15 cellular contexts compared by ENCODE assay signal in the genomic region with DNA sequence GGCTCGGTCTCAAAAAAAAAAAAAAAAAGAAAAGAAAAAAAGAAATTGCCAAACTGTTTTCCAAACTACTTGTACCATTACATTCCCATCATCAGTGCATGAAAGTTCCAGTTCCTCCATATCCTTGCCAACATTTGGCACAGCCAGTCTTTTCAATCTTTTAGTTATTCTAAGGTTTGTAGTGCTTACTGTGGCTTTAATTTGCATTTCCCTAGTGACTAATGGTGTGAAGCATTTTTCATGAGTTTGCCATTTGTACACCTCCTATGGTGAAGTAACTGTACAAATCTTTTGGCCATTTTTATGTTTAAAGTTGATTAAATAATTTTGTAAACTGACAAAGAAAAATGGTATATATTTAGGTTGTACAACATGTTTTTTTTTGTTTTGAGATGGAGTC.
A peak's percentile ranks its signal among the peaks of the same experiment; 100 is the strongest.
DNase-seq lines count a peak whose midpoint lies in the region; ATAC-seq and TF ChIP-seq lines count a peak whose summit lies in the region.
"Had no signal": no experiment of that assay in that cellular context is flagged by ENCODE, and none has a peak within 500 bp of the region (broad histone marks: within the 10 kb centered on the region; RNA-seq: fewer than 3 reads in every experiment).

No MANE protein-coding gene starts in this region.

- no peak overlapping the region for H3K27ac Mint-ChIP-seq in glutamatergic neuron (ENCODE audit: unreplicated experiment)
- H3K27ac Mint-ChIP-seq: CD4-positive, alpha-beta T cell had no signal

- no peaks in the 10 kb centered on the region for H3K4me1 ChIP-seq in HEK293 (ENCODE audit: control insufficient read depth, insufficient read depth, low read length)
- H3K4me1 ChIP-seq in foreskin keratinocyte: no peaks in the 10 kb centered on the region
- H3K4me1 ChIP-seq: A549, SJSA1 had no signal

- H3K4me3 ChIP-seq in AG09309 (ENCODE audit: control insufficient read depth, low read depth, low read length): no peak overlapping the region
- H3K4me3 ChIP-seq in HEK293 (ENCODE audit: low read depth, low read length): no peak overlapping the region
- no peak overlapping the region for H3K4me3 ChIP-seq in astrocyte of the cerebellum (ENCODE audit: low read depth, low read length)
- H3K4me3 ChIP-seq: A549, SJSA1 had no signal

- no peaks in the 10 kb centered on the region for H3K36me3 Mint-ChIP-seq in glutamatergic neuron (ENCODE audit: unreplicated experiment)

- DNase-seq in AG09309 (ENCODE audit: low read depth): peak; percentile 1
- peak; percentile 60 for DNase-seq in astrocyte of the cerebellum (ENCODE audit: low read depth)
- peak in 1 of 2 donors; percentile 19 for DNase-seq in foreskin keratinocyte
- DNase-seq in glutamatergic neuron: no peak
- DNase-seq in NCI-H82 treated with DMSO at 0.1 percent for 48 hours (lab: John Stamatoyannopoulos, UW; ENCODE audit: unreplicated experiment): no peak
- DNase-seq in GM13977 (ENCODE audit: low spot score): no peak
- DNase-seq: CD4-positive, alpha-beta T cell; DMS79 treated with DMSO at 0.1 percent for 48 hours; NCI-H146; NCI-H2227 treated with DMSO at 0.1 percent for 48 hours; NCI-H524 treated with DMSO at 0.1 percent for 48 hours had no signal

- no peaks in the 10 kb centered on the region for H3K27me3 Mint-ChIP-seq in glutamatergic neuron (ENCODE audit: unreplicated experiment)
- H3K27me3 Mint-ChIP-seq: CD4-positive, alpha-beta T cell had no signal

- H3K27ac ChIP-seq in HEK293 (ENCODE audit: extremely low read depth, low read depth, low read length) (no peak overlapping the region), foreskin keratinocyte (no peak overlapping the region)
- H3K27ac ChIP-seq: A549, SJSA1 had no signal

- TF ChIP-seq CTCF in AG09309 (IDR thresholded peaks at IDR 0.05; ENCODE audit: control insufficient read depth, insufficient read depth, low read depth, low read length, missing control alignments) (no peak), HEK293 (tag by site-specific recombination; IDR thresholded peaks at IDR 0.05) (no peak), astrocyte of the cerebellum (IDR thresholded peaks at IDR 0.05; ENCODE audit: low read depth, low read length, missing control alignments) (no peak), foreskin keratinocyte (conservative IDR thresholded peaks at IDR 0.05) (no peak), glutamatergic neuron (IDR thresholded peaks at IDR 0.05; ENCODE audit: partially characterized antibody, unreplicated experiment) (no peak), GM13977 (IDR thresholded peaks at IDR 0.05; ENCODE audit: extremely low read depth, insufficient read depth, missing control alignments) (no peak)

- in situ Hi-C loops in astrocyte of the cerebellum (cut with HindIII; ENCODE audit: low sequenced_read_pairs) (no loop called here), GM13977 (cut with MboI; ENCODE audit: low pct_unique_long_range_greater_than_20kb, low sequenced_read_pairs, unreplicated experiment) (no loop called here)

- no peak overlapping the region for H3K4me3 Mint-ChIP-seq in glutamatergic neuron (ENCODE audit: unreplicated experiment)
- H3K4me3 Mint-ChIP-seq: CD4-positive, alpha-beta T cell had no signal

- no peaks in the 10 kb centered on the region for H3K9me3 Mint-ChIP-seq in glutamatergic neuron (ENCODE audit: unreplicated experiment)
- H3K9me3 Mint-ChIP-seq: CD4-positive, alpha-beta T cell had no signal

- H3K4me1 Mint-ChIP-seq in glutamatergic neuron (ENCODE audit: low read depth, unreplicated experiment): no peaks in the 10 kb centered on the region

- H3K36me3 ChIP-seq in HEK293 (ENCODE audit: control insufficient read depth in 2 of 2, insufficient read depth in 1 of 2, low read length in 2 of 2): peaks cover 16 to 33% of the 10 kb centered on the region in 2 experiments

- H3K27me3 ChIP-seq in foreskin keratinocyte: no peaks in the 10 kb centered on the region
- H3K27me3 ChIP-seq: SJSA1 had no signal

- CTCF ChIA-PET in HEK293 (lab: Yijun Ruan, JAX): interaction anchor here (0.6 to 0.7 kb wide), 2 partner anchors 22 to 97 kb away, joined by 3 to 4 read pairs; no protein-coding TSS in a partner anchor

- H3K9me3 ChIP-seq in HEK293 (ENCODE audit: control insufficient read depth, insufficient read depth, low read depth, low read length): no peaks in the 10 kb centered on the region
- H3K9me3 ChIP-seq: A549, SJSA1 had no signal

- POLR2A ChIA-PET in HEK293 (lab: Yijun Ruan, JAX): no interaction called here

- ATAC-seq in foreskin keratinocyte (peak; percentile 35), GM18517 (IDR thresholded peaks at IDR 0.05; ENCODE audit: unreplicated experiment) (no peak)
- ATAC-seq: A549 had no signal

TF ChIP-seq in HEK293, 187 proteins besides CTCF, POLR2A, EP300 and RAD21:
- TF ChIP-seq ZNF211 (tag by site-specific recombination; IDR thresholded peaks at IDR 0.05; ENCODE audit: low read depth): no peak
- no peak for TF ChIP-seq REPIN1 (tag by site-specific recombination; IDR thresholded peaks at IDR 0.05; ENCODE audit: low read depth)
- no peak for TF ChIP-seq ZFP69B (tag by site-specific recombination; IDR thresholded peaks at IDR 0.05)
- TF ChIP-seq ZNF792 (tag by site-specific recombination; IDR thresholded peaks at IDR 0.05): no peak
- TF ChIP-seq, protein P1, sequence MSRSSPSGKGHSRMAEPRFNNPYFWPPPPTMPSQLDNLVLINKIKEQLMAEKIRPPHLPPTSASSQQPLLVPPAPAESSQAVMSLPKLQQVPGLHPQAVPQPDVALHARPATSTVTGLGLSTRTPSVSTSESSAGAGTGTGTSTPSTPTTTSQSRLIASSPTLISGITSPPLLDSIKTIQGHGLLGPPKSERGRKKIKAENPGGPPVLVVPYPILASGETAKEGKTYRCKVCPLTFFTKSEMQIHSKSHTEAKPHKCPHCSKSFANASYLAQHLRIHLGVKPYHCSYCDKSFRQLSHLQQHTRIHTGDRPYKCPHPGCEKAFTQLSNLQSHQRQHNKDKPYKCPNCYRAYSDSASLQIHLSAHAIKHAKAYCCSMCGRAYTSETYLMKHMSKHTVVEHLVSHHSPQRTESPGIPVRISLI (tag by site-specific recombination; IDR thresholded peaks at IDR 0.05): 0 out of 2 replicates have a peak, but pooled peaks have one; percentile 11
- TF ChIP-seq, protein P2, sequence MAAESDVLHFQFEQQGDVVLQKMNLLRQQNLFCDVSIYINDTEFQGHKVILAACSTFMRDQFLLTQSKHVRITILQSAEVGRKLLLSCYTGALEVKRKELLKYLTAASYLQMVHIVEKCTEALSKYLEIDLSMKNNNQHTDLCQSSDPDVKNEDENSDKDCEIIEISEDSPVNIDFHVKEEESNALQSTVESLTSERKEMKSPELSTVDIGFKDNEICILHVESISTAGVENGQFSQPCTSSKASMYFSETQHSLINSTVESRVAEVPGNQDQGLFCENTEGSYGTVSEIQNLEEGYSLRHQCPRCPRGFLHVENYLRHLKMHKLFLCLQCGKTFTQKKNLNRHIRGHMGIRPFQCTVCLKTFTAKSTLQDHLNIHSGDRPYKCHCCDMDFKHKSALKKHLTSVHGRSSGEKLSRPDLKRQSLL (tag by site-specific recombination; IDR thresholded peaks at IDR 0.05): no peak

Comparison
In these comparisons a context has a peak if more than half of its experiments do, and no peak if none do; other contexts are left out.
1. DNase-seq: peak in AG09309 (single experiment) and astrocyte of the cerebellum (single experiment); none in glutamatergic neuron (single experiment), NCI-H82 treated with DMSO at 0.1 percent for 48 hours (single experiment) and GM13977 (single experiment).